14 cellular contexts compared by ENCODE assay signal in the genomic region with DNA sequence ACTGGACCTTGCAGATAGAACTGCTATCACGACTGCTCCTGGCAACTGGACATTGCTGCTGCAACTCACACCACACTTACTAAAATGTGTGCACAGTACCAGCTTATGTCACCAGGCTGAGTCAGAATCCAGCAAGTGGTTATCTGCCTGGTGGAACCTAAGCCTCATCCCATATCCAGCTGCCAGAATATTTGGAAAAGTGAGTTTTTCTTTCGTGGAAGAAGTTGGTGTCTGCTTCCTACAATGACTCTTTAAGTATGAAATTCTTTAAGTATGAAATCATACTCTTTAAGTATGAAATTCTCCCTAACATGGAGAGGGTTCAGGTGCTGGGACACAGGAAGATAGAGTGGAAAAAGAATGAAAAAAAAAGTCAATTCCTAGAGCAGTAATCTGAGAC. TPM values are rescaled to one million over a fixed set of nuclear protein-coding genes. Genes with fewer than 3 reads are reported as not detected.
A peak's percentile ranks its signal among the peaks of the same experiment; 100 is the strongest.
DNase-seq lines count a peak whose midpoint lies in the region; ATAC-seq and TF ChIP-seq lines count a peak whose summit lies in the region.
"Had no signal": no experiment of that assay in that cellular context is flagged by ENCODE, and none has a peak within 500 bp of the region (broad histone marks: within the 10 kb centered on the region; RNA-seq: fewer than 3 reads in every experiment).

No MANE protein-coding gene starts in this region.

- H4K91ac ChIP-seq in IMR-90 (ENCODE audit: insufficient read depth, low read depth, low read length), result no peak overlapping the region

- peaks cover 8% of the 10 kb centered on the region for H3K9me1 ChIP-seq in IMR-90 (ENCODE audit: insufficient read depth, low read length)

- H3K9me3 Mint-ChIP-seq in activated naive CD4-positive, alpha-beta T cell treated with anti-CD3 and anti-CD28 coated beads, Interleukin-2, amount 50 U/mL, for 72 hours, result no peaks in the 10 kb centered on the region
- H3K9me3 Mint-ChIP-seq: brain; effector memory CD8-positive, alpha-beta T cell had no signal

- H3K36me3 Mint-ChIP-seq in activated naive CD4-positive, alpha-beta T cell treated with anti-CD3 and anti-CD28 coated beads, Interleukin-2, amount 50 U/mL, for 72 hours, result no peaks in the 10 kb centered on the region
- H3K36me3 Mint-ChIP-seq: brain had no signal

- H2AK5ac ChIP-seq in IMR-90 (ENCODE audit: low read depth, low read length), result no peak overlapping the region

- no peak overlapping the region for H2BK20ac ChIP-seq in IMR-90 (ENCODE audit: low read depth, low read length)

- TF ChIP-seq POLR2A in IMR-90 (IDR thresholded peaks at IDR 0.05; ENCODE audit: low read depth, low read length), result no peak

- H3K23ac ChIP-seq in IMR-90 (ENCODE audit: low read depth, low read length), result no peak overlapping the region

- POLR2A ChIA-PET in IMR-90 (lab: Charles Lee; ENCODE audit: unreplicated experiment), result no interaction called here

- no peak overlapping the region for H4K8ac ChIP-seq in IMR-90 (ENCODE audit: low read depth in 2 of 2, low read length in 2 of 2)

- H3K14ac ChIP-seq in IMR-90 (replicated peaks; ENCODE audit: low read depth, low read length), result 0 out of 2 replicates have a peak overlapping the region, but pooled peaks have one; percentile 13

- H3K4me2 ChIP-seq in IMR-90 (ENCODE audit: low read depth, low read length), result peak overlapping the region; percentile 37

- peak overlapping the region; percentile 16 for H2AFZ ChIP-seq in IMR-90 (replicated peaks; ENCODE audit: low read length, poor library complexity)

- no peaks in the 10 kb centered on the region; the same call in 1 of the 2 replicates for H4K20me1 ChIP-seq in IMR-90 (ENCODE audit: insufficient read depth, low read length)

- H3K79me1 ChIP-seq in IMR-90 (ENCODE audit: low read depth in 1 of 2, low read length in 2 of 2), result no peaks in the 10 kb centered on the region; a peak in 1 of 4 replicates

- H2BK15ac ChIP-seq in IMR-90 (ENCODE audit: low read depth, low read length), result no peak overlapping the region

- peak overlapping the region in 1 of 2 donors; percentile 58 for H3K27ac Mint-ChIP-seq in activated naive CD4-positive, alpha-beta T cell treated with anti-CD3 and anti-CD28 coated beads, Interleukin-2, amount 50 U/mL, for 72 hours
- H3K27ac Mint-ChIP-seq: effector memory CD8-positive, alpha-beta T cell had no signal

- intact Hi-C loops in IMR-90 (cut with micrococcal nuclease), result no loop called here

- H2BK120ac ChIP-seq in IMR-90 (ENCODE audit: low read depth, low read length), result no peak overlapping the region

- no peaks in the 10 kb centered on the region for H3K27me3 ChIP-seq in IMR-90 (ENCODE audit: control insufficient read depth, insufficient read depth, low read length)

- dilution Hi-C loops in IMR-90 (cut with HindIII; ENCODE audit: low sequenced_read_pairs, unreplicated experiment), result no loop called here

- peaks cover 6% of the 10 kb centered on the region for H3K4me1 ChIP-seq in IMR-90 (ENCODE audit: control insufficient read depth, insufficient read depth, low read length)

- no peak overlapping the region for H3K4ac ChIP-seq in IMR-90 (ENCODE audit: low read depth, low read length)

- H3K9me3 ChIP-seq in IMR-90 (ENCODE audit: control insufficient read depth, insufficient read depth, low read length), result no peaks in the 10 kb centered on the region

- DNase-seq in AG20443 (ENCODE audit: low spot score), result peak; percentile 82
- DNase-seq in IMR-90, result peak; percentile 89
- DNase-seq in astrocyte of the spinal cord (ENCODE audit: low read depth, low spot score), result peak; percentile 36
- peak; percentile 51 for DNase-seq in iris pigment epithelial cell (ENCODE audit: low read depth)
- DNase-seq in 8988T, result no peak
- no peak for DNase-seq in activated naive CD4-positive, alpha-beta T cell treated with anti-CD3 and anti-CD28 coated beads, Interleukin-2, amount 50 U/mL, for 72 hours (ENCODE audit: low spot score in 2 of 2)
- DNase-seq in NCI-H2227 (lab: John Stamatoyannopoulos, UW; ENCODE audit: unreplicated experiment), result no peak
- DNase-seq: activated CD8-positive, alpha-beta memory T cell treated with anti-CD3 and anti-CD28 coated beads for 24 hours; activated effector memory CD4-positive, alpha-beta T cell treated with Interleukin-2 at 50 U/mL for 16 hours; effector memory CD8-positive, alpha-beta T cell; NCI-H2171 had no signal

- in situ Hi-C loops in IMR-90 (cut with MboI; ENCODE audit: low sequenced_read_pairs) (no loop called here), astrocyte of the spinal cord (cut with HindIII; ENCODE audit: low sequenced_read_pairs) (no loop called here)

- CTCF ChIA-PET in IMR-90 (lab: Yijun Ruan, JAX), result no interaction called here

- H3K4me3 ChIP-seq in IMR-90 (ENCODE audit: insufficient read depth, low read depth, low read length), result no peak overlapping the region
- no peak overlapping the region for H3K4me3 ChIP-seq in astrocyte of the spinal cord (ENCODE audit: low read depth, low read length)

- H3K18ac ChIP-seq in IMR-90 (ENCODE audit: low read depth, low read length), result no peak overlapping the region

- ATAC-seq in IMR-90 (ENCODE audit: low read depth) (peak; percentile 93), HG03354 (IDR thresholded peaks at IDR 0.05; ENCODE audit: poor library complexity, severe bottlenecking, unreplicated experiment) (no peak)
- ATAC-seq in activated naive CD4-positive, alpha-beta T cell treated with anti-CD3 and anti-CD28 coated beads, Interleukin-2, amount 50 U/mL, for 72 hours, result no peak
- ATAC-seq: effector memory CD8-positive, alpha-beta T cell had no signal

- H3K9ac ChIP-seq in IMR-90 (ENCODE audit: low read depth, low read length), result no peak overlapping the region

- H3K36me3 ChIP-seq in IMR-90 (ENCODE audit: control insufficient read depth, insufficient read depth, low read length), result no peaks in the 10 kb centered on the region

- H3K56ac ChIP-seq in IMR-90 (ENCODE audit: extremely low read depth, insufficient read depth, low read length), result no peak overlapping the region

- WGBS in IMR-90 (ENCODE audit: extremely low coverage in 2 of 2, insufficient read length in 1 of 2), 2 experiments, result no CpG with 5 or more reads among the region's 2 CpGs

- TF ChIP-seq CTCF in IMR-90 (conservative IDR thresholded peaks at IDR 0.05; ENCODE audit: low read depth, low read length) (no peak), astrocyte of the spinal cord (IDR thresholded peaks at IDR 0.05; ENCODE audit: low read depth, low read length) (no peak)

- H2AK9ac ChIP-seq in IMR-90 (replicated peaks; ENCODE audit: low read depth, low read length, poor library complexity), result no peak overlapping the region

- BruUV-seq in IMR-90 (replicated peaks; lab: Mats Ljungman, UMichigan), result no TSS peak

- no peak for TF ChIP-seq RAD21 in IMR-90 (IDR thresholded peaks at IDR 0.05; ENCODE audit: low read length)

- H2BK5ac ChIP-seq in IMR-90 (ENCODE audit: low read depth, low read length, poor library complexity, severe bottlenecking), result no peak overlapping the region

- H3K27ac ChIP-seq in IMR-90 (ENCODE audit: insufficient read depth, low read length), result no peak overlapping the region; the same call in 1 of the 2 replicates

- no peak overlapping the region for H4K5ac ChIP-seq in IMR-90 (ENCODE audit: low read depth, low read length)

TF ChIP-seq in IMR-90, 13 proteins besides CTCF, POLR2A, EP300 and RAD21:
- TF ChIP-seq CEBPB (IDR thresholded peaks at IDR 0.05; ENCODE audit: low read depth, low read length), result peak; percentile 41; the same call in 1 of the 2 replicates
- 0 out of 2 replicates have a peak, but pooled peaks have one; percentile 12 for TF ChIP-seq BHLHE40 (IDR thresholded peaks at IDR 0.05; ENCODE audit: low read depth, low read length)
- TF ChIP-seq RCOR1 (IDR thresholded peaks at IDR 0.05; ENCODE audit: insufficient replicate concordance, low read length), result no peak
- TF ChIP-seq MAZ (IDR thresholded peaks at IDR 0.05; ENCODE audit: borderline replicate concordance, low read depth, low read length), result no peak

RNA-seq across cellular contexts. Expression of a gene that starts 16.4 kb away (rescaled TPM):
- 34.6 and 35.0 TPM in 2 replicates for total RNA-seq in IMR-90 (2012; rRNA removed)
- polyA plus RNA-seq in IMR-90 (2012; rRNA removed), result 24.6 and 25.5 TPM in 2 replicates
- 36.5 and 36.8 TPM in 2 replicates for polyA plus RNA-seq in IMR-90 (2012; cell fraction: cytosol; rRNA removed)
- polyA plus RNA-seq in IMR-90 (2012; cell fraction: nucleus; rRNA removed; ENCODE audit: low replicate concordance), result 18.3 and 22.1 TPM in 2 replicates
- 10 to 100 TPM; 52.7 to 65.6 TPM for total RNA-seq in activated naive CD4-positive, alpha-beta T cell treated with anti-CD3 and anti-CD28 coated beads, Interleukin-2, amount 50 U/mL, for 72 hours

RNA-seq across cellular contexts. Expression of a gene that starts 22.4 kb away (rescaled TPM):
- 15.6 and 16.7 TPM in 2 replicates for total RNA-seq in IMR-90 (2012; rRNA removed)
- 44.6 and 46.0 TPM in 2 replicates for polyA plus RNA-seq in IMR-90 (2012; rRNA removed)
- polyA plus RNA-seq in IMR-90 (2012; cell fraction: cytosol; rRNA removed), result 24.8 and 30.0 TPM in 2 replicates
- 10.6 and 40.6 TPM in 2 replicates for polyA plus RNA-seq in IMR-90 (2012; cell fraction: nucleus; rRNA removed; ENCODE audit: low replicate concordance)
- total RNA-seq in activated naive CD4-positive, alpha-beta T cell treated with anti-CD3 and anti-CD28 coated beads, Interleukin-2, amount 50 U/mL, for 72 hours, result 10 to 100 TPM; 48.5 to 53.3 TPM

RNA-seq across cellular contexts. Expression of a gene that starts 30.9 kb away (rescaled TPM):
- not detected in 2 replicates for total RNA-seq in IMR-90 (2012; rRNA removed)
- not detected in 2 replicates for polyA plus RNA-seq in IMR-90 (2012; rRNA removed)
- polyA plus RNA-seq in IMR-90 (2012; cell fraction: cytosol; rRNA removed), result 0.02 TPM in 1 of 2 replicates, not detected in the other
- 0.06 TPM in 1 of 2 replicates, not detected in the other for polyA plus RNA-seq in IMR-90 (2012; cell fraction: nucleus; rRNA removed; ENCODE audit: low replicate concordance)
- total RNA-seq in activated naive CD4-positive, alpha-beta T cell treated with anti-CD3 and anti-CD28 coated beads, Interleukin-2, amount 50 U/mL, for 72 hours, result not detected
- total RNA-seq: SK-MEL-5 had no signal

Comparison
In these comparisons a context has a peak if more than half of its experiments do, and no peak if none do; other contexts are left out.
1. DNase-seq: peak in AG20443 (single experiment), IMR-90 (single experiment), astrocyte of the spinal cord (single experiment) and iris pigment epithelial cell (single experiment); none in 8988T (single experiment), activated naive CD4-positive, alpha-beta T cell treated with anti-CD3 and anti-CD28 coated beads, Interleukin-2, amount 50 U/mL, for 72 hours (0 of 2) and NCI-H2227 (single experiment).